12 cellular contexts compared by ENCODE assay signal in the genomic region with DNA sequence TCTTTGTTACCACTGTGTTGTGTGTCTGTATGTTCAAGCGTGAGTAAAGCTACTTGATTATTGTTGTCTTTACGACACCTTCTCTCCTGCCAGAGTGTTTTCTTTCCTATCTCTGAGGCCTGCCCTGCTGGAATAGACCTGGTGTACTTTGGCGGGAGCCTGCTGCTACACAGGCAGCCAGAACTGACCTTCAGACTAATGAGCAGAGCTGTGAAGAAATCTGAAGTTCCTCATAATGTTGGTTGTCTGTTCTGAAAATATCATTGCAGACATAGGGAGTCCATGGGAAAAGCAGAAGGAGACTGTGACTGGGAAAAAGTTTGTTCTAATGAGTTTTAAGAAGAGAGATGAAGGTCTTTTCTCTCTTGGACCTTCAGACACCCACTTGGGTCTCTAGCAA. TPM values are rescaled to one million over a fixed set of nuclear protein-coding genes. Genes with fewer than 3 reads are reported as not detected.
DNase-seq lines count a peak whose midpoint lies in the region; ATAC-seq and TF ChIP-seq lines count a peak whose summit lies in the region.
"Had no signal": no experiment of that assay in that cellular context is flagged by ENCODE, and none has a peak within 500 bp of the region (broad histone marks: within the 10 kb centered on the region; RNA-seq: fewer than 3 reads in every experiment).

No MANE protein-coding gene starts in this region.

- no peak overlapping the region for H2BK120ac ChIP-seq in neuronal stem cell (ENCODE audit: low read depth, low read length)

- peak in 1 of 2 donors; percentile 44 for TF ChIP-seq RAD21 in liver (IDR thresholded peaks at IDR 0.05)

- WGBS in liver: 30% methylated on average over 3 of the region's 3 CpGs
- 56 to 63% methylated on average over 3 of the region's 3 CpGs for WGBS in tibial nerve, 2 donors
- WGBS in neuronal stem cell (ENCODE audit: extremely low coverage in 2 of 2, insufficient read length in 2 of 2, insufficient replicate concordance in 1 of 2), 2 donors: no CpG with 5 or more reads among the region's 3 CpGs

- TF ChIP-seq POLR2A in tibial nerve (IDR thresholded peaks at IDR 0.05): no peak
- TF ChIP-seq POLR2A in vagina (IDR thresholded peaks at IDR 0.05): no peak

- peak overlapping the region in 1 of 5 experiments; percentile 39 for H3K4me3 Mint-ChIP-seq in brain
- H3K4me3 Mint-ChIP-seq: activated B cell treated with CpG ODN at 0.5 μM for 24 hours; stimulated activated naive CD8-positive, alpha-beta T cell treated with anti-CD3 and anti-CD28 coated beads, Interleukin-15, Interleukin-2, amounts not matched to agents 100 ng/mL and 50 ng/mL, for 24 hours had no signal

- H3K4ac ChIP-seq in neuronal stem cell (ENCODE audit: low read length): no peak overlapping the region

- TF ChIP-seq CTCF in brain (conservative IDR thresholded peaks at IDR 0.05): no peak
- no peak for TF ChIP-seq CTCF in liver (IDR thresholded peaks at IDR 0.05; ENCODE audit: low read depth, low read length, missing input control)
- TF ChIP-seq CTCF in tibial nerve (IDR thresholded peaks at IDR 0.05): no peak
- TF ChIP-seq CTCF in vagina (IDR thresholded peaks at IDR 0.05): no peak

- H3K9me3 ChIP-seq in liver (ENCODE audit: control insufficient read depth in 4 of 4, low read length in 3 of 4): no peaks in the 10 kb centered on the region
- no peaks in the 10 kb centered on the region for H3K9me3 ChIP-seq in tibial nerve
- no peaks in the 10 kb centered on the region for H3K9me3 ChIP-seq in neuronal stem cell (replicated peaks in 1 of 2; ENCODE audit: control insufficient read depth in 2 of 2, insufficient read depth in 1 of 2, low read depth in 1 of 2, low read length in 2 of 2)
- H3K9me3 ChIP-seq in vagina: no peaks in the 10 kb centered on the region

- no peaks in the 10 kb centered on the region for H3K79me1 ChIP-seq in neuronal stem cell (ENCODE audit: low read depth, low read length)

- no peak overlapping the region for H3K4me2 ChIP-seq in neuronal stem cell (ENCODE audit: insufficient read depth, low read length, poor library complexity, severe bottlenecking)

- H2AFZ ChIP-seq in neuronal stem cell (ENCODE audit: low read length): no peak overlapping the region

- no peak overlapping the region for H3K23ac ChIP-seq in neuronal stem cell (ENCODE audit: low read depth, low read length, poor library complexity)

- H2BK15ac ChIP-seq in neuronal stem cell (ENCODE audit: low read length): no peak overlapping the region

- H3K36me3 ChIP-seq in liver (ENCODE audit: control insufficient read depth in 4 of 4, insufficient read depth in 3 of 4, low read depth in 1 of 4, low read length in 3 of 4) (peaks cover 0 to 3% (median 1%) of the 10 kb centered on the region in 4 donors), tibial nerve (peaks cover 0 to 38% (median 0%) of the 10 kb centered on the region in 3 donors), neuronal stem cell (replicated peaks in 1 of 2; ENCODE audit: control insufficient read depth in 2 of 2, insufficient read depth in 2 of 2, low read length in 2 of 2) (peaks cover 0 to 41% of the 10 kb centered on the region in 2 donors), vagina (peaks cover 0 to 6% of the 10 kb centered on the region in 2 donors)

- no peak overlapping the region for H3K4me3 ChIP-seq in liver (ENCODE audit: low read depth in 1 of 3, low read length in 3 of 3)
- no peak overlapping the region for H3K4me3 ChIP-seq in tibial nerve
- no peak overlapping the region for H3K4me3 ChIP-seq in neuronal stem cell (ENCODE audit: low read length in 2 of 2)
- no peak overlapping the region for H3K4me3 ChIP-seq in vagina

- H3K18ac ChIP-seq in neuronal stem cell (ENCODE audit: low read length): no peak overlapping the region

- TF ChIP-seq EP300 in tibial nerve (IDR thresholded peaks at IDR 0.05): no peak

- no peak overlapping the region for H2BK5ac ChIP-seq in neuronal stem cell (ENCODE audit: low read length)

- no peak overlapping the region for H3K9ac ChIP-seq in liver (ENCODE audit: low read depth in 1 of 2, low read length in 2 of 2)
- no peak overlapping the region for H3K9ac ChIP-seq in neuronal stem cell (ENCODE audit: low read depth, low read length, poor library complexity)

- no peaks in the 10 kb centered on the region for H3K27me3 Mint-ChIP-seq in brain
- H3K27me3 Mint-ChIP-seq: activated B cell treated with CpG ODN at 0.5 μM for 24 hours; stimulated activated naive CD8-positive, alpha-beta T cell treated with anti-CD3 and anti-CD28 coated beads, Interleukin-15, Interleukin-2, amounts not matched to agents 100 ng/mL and 50 ng/mL, for 24 hours had no signal

- H4K91ac ChIP-seq in neuronal stem cell (ENCODE audit: low read depth, low read length, poor library complexity): no peak overlapping the region

- H3K27me3 ChIP-seq in liver (ENCODE audit: control insufficient read depth in 4 of 4, insufficient read depth in 4 of 4, low read length in 3 of 4) (no peaks in the 10 kb centered on the region), tibial nerve (no peaks in the 10 kb centered on the region), neuronal stem cell (ENCODE audit: control insufficient read depth in 3 of 3, insufficient read depth in 3 of 3, low read depth in 1 of 3, low read length in 3 of 3) (no peaks in the 10 kb centered on the region), vagina (no peaks in the 10 kb centered on the region)

- no peak for ATAC-seq in HG03520 (IDR thresholded peaks at IDR 0.05; ENCODE audit: unreplicated experiment)
- ATAC-seq: activated naive CD4-positive, alpha-beta T cell treated with anti-CD3 and anti-CD28 coated beads, Interleukin-2, amount 50 U/mL, for 72 hours had no signal

- H3K4me1 ChIP-seq in liver (ENCODE audit: control insufficient read depth in 4 of 4, insufficient read depth in 4 of 4, low read length in 3 of 4) (peaks cover 7 to 22% (median 10%) of the 10 kb centered on the region in 4 donors), tibial nerve (peaks cover 0 to 43% (median 4%) of the 10 kb centered on the region in 4 donors), neuronal stem cell (ENCODE audit: control insufficient read depth in 2 of 2, insufficient read depth in 1 of 2, low read depth in 1 of 2, low read length in 2 of 2) (no peaks in the 10 kb centered on the region), vagina (peaks cover 6% of the 10 kb centered on the region)

- H4K8ac ChIP-seq in neuronal stem cell (ENCODE audit: low read depth, low read length): no peak overlapping the region

- peaks cover 70% of the 10 kb centered on the region for H3K36me3 Mint-ChIP-seq in brain

- intact Hi-C loops in vagina (cut with DNase I): no loop called here

- H2BK12ac ChIP-seq in neuronal stem cell (ENCODE audit: low read length): no peak overlapping the region

- H3K27ac ChIP-seq in liver (ENCODE audit: low read depth in 1 of 2, low read length in 2 of 2): peak overlapping the region; percentile 40 to 45
- H3K27ac ChIP-seq in tibial nerve: peak overlapping the region in 3 of 4 donors; percentile 12 to 31 (median 15)
- H3K27ac ChIP-seq in neuronal stem cell (replicated peaks; ENCODE audit: low read length): no peak overlapping the region
- H3K27ac ChIP-seq in vagina: no peak overlapping the region

- H2AK5ac ChIP-seq in neuronal stem cell (ENCODE audit: low read depth, low read length): no peak overlapping the region

- no peak overlapping the region for H3K14ac ChIP-seq in neuronal stem cell (ENCODE audit: low read length)

- DNase-seq in NOMO-1 treated with DMSO at 0.1 percent for 48 hours (lab: John Stamatoyannopoulos, UW; ENCODE audit: unreplicated experiment) (peak; percentile 85), tibial nerve (ENCODE audit: low spot score in 2 of 2) (peak in 1 of 2 donors; percentile 9), neuronal stem cell (ENCODE audit: low spot score) (no peak), vagina (ENCODE audit: extremely low spot score in 2 of 2) (no peak)
- DNase-seq: activated B cell treated with CpG ODN at 0.5 μM for 24 hours, NCI-H524 treated with DMSO at 0.1 percent for 48 hours, SHP77 had no signal

- H3K27ac Mint-ChIP-seq in brain: peak overlapping the region in 4 of 5 experiments; percentile 42 to 89 (median 64)
- H3K27ac Mint-ChIP-seq: activated B cell treated with CpG ODN at 0.5 μM for 24 hours; stimulated activated naive CD8-positive, alpha-beta T cell treated with anti-CD3 and anti-CD28 coated beads, Interleukin-15, Interleukin-2, amounts not matched to agents 100 ng/mL and 50 ng/mL, for 24 hours had no signal

- H3K4me1 Mint-ChIP-seq in brain: peaks cover 22% of the 10 kb centered on the region

- H3K9me3 Mint-ChIP-seq in brain: no peaks in the 10 kb centered on the region
- H3K9me3 Mint-ChIP-seq: activated B cell treated with CpG ODN at 0.5 μM for 24 hours; activated naive CD4-positive, alpha-beta T cell treated with anti-CD3 and anti-CD28 coated beads, Interleukin-2, amount 50 U/mL, for 72 hours; stimulated activated naive CD8-positive, alpha-beta T cell treated with anti-CD3 and anti-CD28 coated beads, Interleukin-15, Interleukin-2, amounts not matched to agents 100 ng/mL and 50 ng/mL, for 24 hours had no signal

TF ChIP-seq in liver, 16 proteins besides CTCF, POLR2A, EP300 and RAD21 (continues in another document):
- no peak for TF ChIP-seq TAF1 (conservative IDR thresholded peaks at IDR 0.05)

RNA-seq across cellular contexts. Expression of a gene that starts 9.8 kb away (rescaled TPM):
- polyA plus RNA-seq in brain (ENCODE audit: insufficient read depth, low read depth, low replicate concordance): 29.4 TPM
- total RNA-seq in liver: 10 to 100 TPM; 20.2 to 43.4 TPM
- polyA plus RNA-seq in liver: 10 to 100 TPM in 1 of 2 donors, 1 to 10 TPM in 1; 8.1 to 14.0 TPM
- 10 to 100 TPM; 40.2 to 78.0 (median 54.8) TPM for total RNA-seq in tibial nerve
- 31.5 TPM for polyA plus RNA-seq in neuronal stem cell (2013, experiment 1 of 2)
- 32.5 TPM for polyA plus RNA-seq in neuronal stem cell (2013, experiment 2 of 2)
- 46.2 TPM for total RNA-seq in vagina

Comparison
In these comparisons a context has a peak if more than half of its experiments do, and no peak if none do; other contexts are left out.
1. H3K27ac ChIP-seq: peak in liver (2 of 2) and tibial nerve (3 of 4); none in neuronal stem cell (single experiment) and vagina (single experiment).